In the genomic region with DNA sequence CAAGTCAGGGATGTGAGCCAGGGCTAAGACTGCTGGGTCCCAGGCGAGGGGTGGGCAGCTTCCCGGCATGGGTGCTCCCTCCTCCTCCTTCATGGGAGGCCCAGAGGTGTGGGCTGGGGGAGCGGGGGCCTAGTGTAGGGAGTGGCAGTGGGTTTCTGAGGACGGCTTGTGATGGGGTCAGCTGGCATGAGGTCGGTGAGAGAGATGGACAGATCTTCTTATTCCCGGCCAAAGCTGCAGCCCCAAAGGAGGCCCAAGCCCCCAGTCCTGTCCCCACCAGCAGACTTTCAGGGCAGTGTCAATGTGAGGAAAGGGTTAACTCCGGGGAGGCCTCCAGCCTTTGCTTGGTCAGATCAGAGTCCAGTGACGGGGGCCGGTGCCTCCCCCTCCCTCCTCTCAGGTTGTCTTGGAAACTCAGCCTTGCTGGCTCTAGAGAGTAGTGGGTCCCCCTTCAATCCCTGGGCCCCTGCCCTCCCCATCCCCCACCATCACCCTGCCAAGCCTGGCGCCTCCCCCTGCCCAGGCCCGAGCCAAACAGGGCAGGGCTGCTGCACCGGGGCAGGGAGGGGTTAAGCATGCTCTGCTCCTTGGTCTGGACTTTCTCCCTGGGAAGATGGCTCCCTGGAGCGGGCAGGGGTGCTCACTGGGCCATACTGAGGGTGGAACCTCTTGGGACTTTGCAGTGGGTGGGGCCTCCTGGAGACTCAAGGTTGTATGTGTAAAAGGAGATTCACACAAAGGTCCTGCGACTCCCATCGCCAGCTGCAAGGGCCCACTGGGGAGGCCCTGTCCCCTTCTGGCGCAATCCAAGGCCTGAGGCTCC, we compare ENCODE assay signal across 1 cellular context.
TF ChIP-seq lines count a peak whose summit lies in the region.

No MANE protein-coding gene starts in this region.

TF ChIP-seq in HepG2, 621 proteins besides CTCF, POLR2A, EP300 and RAD21 (continued from another document and continues in another):
- TF ChIP-seq, protein P1, sequence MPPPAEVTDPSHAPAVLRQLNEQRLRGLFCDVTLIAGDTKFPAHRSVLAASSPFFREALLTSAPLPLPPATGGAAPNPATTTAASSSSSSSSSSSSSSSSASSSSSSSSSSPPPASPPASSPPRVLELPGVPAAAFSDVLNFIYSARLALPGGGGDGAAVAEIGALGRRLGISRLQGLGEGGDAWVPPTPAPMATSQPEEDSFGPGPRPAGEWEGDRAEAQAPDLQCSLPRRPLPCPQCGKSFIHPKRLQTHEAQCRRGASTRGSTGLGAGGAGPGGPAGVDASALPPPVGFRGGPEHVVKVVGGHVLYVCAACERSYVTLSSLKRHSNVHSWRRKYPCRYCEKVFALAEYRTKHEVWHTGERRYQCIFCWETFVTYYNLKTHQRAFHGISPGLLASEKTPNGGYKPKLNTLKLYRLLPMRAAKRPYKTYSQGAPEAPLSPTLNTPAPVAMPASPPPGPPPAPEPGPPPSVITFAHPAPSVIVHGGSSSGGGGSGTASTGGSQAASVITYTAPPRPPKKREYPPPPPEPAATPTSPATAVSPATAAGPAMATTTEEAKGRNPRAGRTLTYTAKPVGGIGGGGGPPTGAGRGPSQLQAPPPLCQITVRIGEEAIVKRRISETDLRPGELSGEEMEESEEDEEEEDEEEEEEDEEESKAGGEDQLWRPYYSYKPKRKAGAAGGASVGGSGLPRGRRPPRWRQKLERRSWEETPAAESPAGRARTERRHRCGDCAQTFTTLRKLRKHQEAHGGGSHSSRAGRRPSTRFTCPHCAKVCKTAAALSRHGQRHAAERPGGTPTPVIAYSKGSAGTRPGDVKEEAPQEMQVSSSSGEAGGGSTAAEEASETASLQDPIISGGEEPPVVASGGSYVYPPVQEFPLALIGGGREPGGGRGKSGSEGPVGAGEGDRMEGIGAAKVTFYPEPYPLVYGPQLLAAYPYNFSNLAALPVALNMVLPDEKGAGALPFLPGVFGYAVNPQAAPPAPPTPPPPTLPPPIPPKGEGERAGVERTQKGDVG (CRISPR knock-in tag; IDR thresholded peaks at IDR 0.05; ENCODE audit: borderline replicate concordance): no peak; the same call in 1 of the 2 replicates
- TF ChIP-seq SETDB1 (CRISPR knock-in tag; IDR thresholded peaks at IDR 0.05; ENCODE audit: borderline replicate concordance) (no peak), ZNF136 (CRISPR knock-in tag; IDR thresholded peaks at IDR 0.05; ENCODE audit: low read depth) (no peak), HNRNPUL1 (IDR thresholded peaks at IDR 0.05; ENCODE audit: low read depth, low read length) (no peak), NONO (IDR thresholded peaks at IDR 0.05) (no peak), NONO (CRISPR knock-in tag; conservative IDR thresholded peaks at IDR 0.05) (peak; percentile 89; the same call in 1 of the 2 replicates), ZBTB1 (CRISPR knock-in tag; IDR thresholded peaks at IDR 0.05; ENCODE audit: borderline replicate concordance) (no peak), HOXD1 (CRISPR knock-in tag; IDR thresholded peaks at IDR 0.05) (peak; percentile 91; the same call in 1 of the 2 replicates), CBX2 (IDR thresholded peaks at IDR 0.05; ENCODE audit: low read depth, low read length) (no peak), CBX2 (CRISPR knock-in tag; IDR thresholded peaks at IDR 0.05; ENCODE audit: low read depth) (no peak), PCBP1 (IDR thresholded peaks at IDR 0.05; ENCODE audit: borderline replicate concordance, low read depth, low read length) (0 out of 2 replicates have a peak, but pooled peaks have one; percentile 56), ZNF383 (CRISPR knock-in tag; IDR thresholded peaks at IDR 0.05; ENCODE audit: borderline replicate concordance) (no peak), ZBTB20 (CRISPR knock-in tag; IDR thresholded peaks at IDR 0.05; ENCODE audit: borderline replicate concordance, low read depth) (0 out of 2 replicates have a peak, but pooled peaks have one; percentile 18), ZNF180 (CRISPR knock-in tag; IDR thresholded peaks at IDR 0.05; ENCODE audit: borderline replicate concordance, low read depth) (no peak), IRF2 (CRISPR knock-in tag; IDR thresholded peaks at IDR 0.05) (peak; percentile 93), ZNF441 (CRISPR knock-in tag; IDR thresholded peaks at IDR 0.05; ENCODE audit: borderline replicate concordance) (peak; percentile 21; the same call in 1 of the 2 replicates), ZFP41 (CRISPR knock-in tag; IDR thresholded peaks at IDR 0.05; ENCODE audit: borderline replicate concordance) (no peak), CHCHD3 (CRISPR knock-in tag; IDR thresholded peaks at IDR 0.05) (0 out of 2 replicates have a peak, but pooled peaks have one; percentile 76), PHF8 (CRISPR knock-in tag; IDR thresholded peaks at IDR 0.05) (peak; percentile 40; the same call in 1 of the 2 replicates), MED13 (CRISPR knock-in tag; IDR thresholded peaks at IDR 0.05) (peak; percentile 66; the same call in 1 of the 2 replicates), ZNF343 (CRISPR knock-in tag; IDR thresholded peaks at IDR 0.05) (peak; percentile 63; the same call in 1 of the 2 replicates), ARID2 (CRISPR knock-in tag; IDR thresholded peaks at IDR 0.05; ENCODE audit: borderline replicate concordance) (no peak), ZNF746 (CRISPR knock-in tag; IDR thresholded peaks at IDR 0.05) (peak; percentile 98), ADNP (CRISPR knock-in tag; IDR thresholded peaks at IDR 0.05) (no peak), POGZ (CRISPR knock-in tag; IDR thresholded peaks at IDR 0.05) (peak; percentile 68), ZNF878 (CRISPR knock-in tag; IDR thresholded peaks at IDR 0.05) (peak; percentile 62), ZNF431 (CRISPR knock-in tag; IDR thresholded peaks at IDR 0.05; ENCODE audit: borderline replicate concordance, low read depth) (no peak; the same call in 1 of the 2 replicates), ZNF432 (CRISPR knock-in tag; IDR thresholded peaks at IDR 0.05; ENCODE audit: borderline replicate concordance) (no peak), AKNA (CRISPR knock-in tag; IDR thresholded peaks at IDR 0.05; ENCODE audit: borderline replicate concordance) (no peak), ZMAT5 (CRISPR knock-in tag; IDR thresholded peaks at IDR 0.05; ENCODE audit: borderline replicate concordance, low read depth) (no peak), ZSCAN29 (CRISPR knock-in tag; conservative IDR thresholded peaks at IDR 0.05) (peak; percentile 94; the same call in 1 of the 2 replicates), ZNF260 (CRISPR knock-in tag; IDR thresholded peaks at IDR 0.05; ENCODE audit: borderline replicate concordance, low read depth) (no peak)
- TF ChIP-seq, protein P2, sequence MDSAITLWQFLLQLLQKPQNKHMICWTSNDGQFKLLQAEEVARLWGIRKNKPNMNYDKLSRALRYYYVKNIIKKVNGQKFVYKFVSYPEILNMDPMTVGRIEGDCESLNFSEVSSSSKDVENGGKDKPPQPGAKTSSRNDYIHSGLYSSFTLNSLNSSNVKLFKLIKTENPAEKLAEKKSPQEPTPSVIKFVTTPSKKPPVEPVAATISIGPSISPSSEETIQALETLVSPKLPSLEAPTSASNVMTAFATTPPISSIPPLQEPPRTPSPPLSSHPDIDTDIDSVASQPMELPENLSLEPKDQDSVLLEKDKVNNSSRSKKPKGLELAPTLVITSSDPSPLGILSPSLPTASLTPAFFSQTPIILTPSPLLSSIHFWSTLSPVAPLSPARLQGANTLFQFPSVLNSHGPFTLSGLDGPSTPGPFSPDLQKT (CRISPR knock-in tag; IDR thresholded peaks at IDR 0.05; ENCODE audit: borderline replicate concordance): no peak
- TF ChIP-seq, protein P3, sequence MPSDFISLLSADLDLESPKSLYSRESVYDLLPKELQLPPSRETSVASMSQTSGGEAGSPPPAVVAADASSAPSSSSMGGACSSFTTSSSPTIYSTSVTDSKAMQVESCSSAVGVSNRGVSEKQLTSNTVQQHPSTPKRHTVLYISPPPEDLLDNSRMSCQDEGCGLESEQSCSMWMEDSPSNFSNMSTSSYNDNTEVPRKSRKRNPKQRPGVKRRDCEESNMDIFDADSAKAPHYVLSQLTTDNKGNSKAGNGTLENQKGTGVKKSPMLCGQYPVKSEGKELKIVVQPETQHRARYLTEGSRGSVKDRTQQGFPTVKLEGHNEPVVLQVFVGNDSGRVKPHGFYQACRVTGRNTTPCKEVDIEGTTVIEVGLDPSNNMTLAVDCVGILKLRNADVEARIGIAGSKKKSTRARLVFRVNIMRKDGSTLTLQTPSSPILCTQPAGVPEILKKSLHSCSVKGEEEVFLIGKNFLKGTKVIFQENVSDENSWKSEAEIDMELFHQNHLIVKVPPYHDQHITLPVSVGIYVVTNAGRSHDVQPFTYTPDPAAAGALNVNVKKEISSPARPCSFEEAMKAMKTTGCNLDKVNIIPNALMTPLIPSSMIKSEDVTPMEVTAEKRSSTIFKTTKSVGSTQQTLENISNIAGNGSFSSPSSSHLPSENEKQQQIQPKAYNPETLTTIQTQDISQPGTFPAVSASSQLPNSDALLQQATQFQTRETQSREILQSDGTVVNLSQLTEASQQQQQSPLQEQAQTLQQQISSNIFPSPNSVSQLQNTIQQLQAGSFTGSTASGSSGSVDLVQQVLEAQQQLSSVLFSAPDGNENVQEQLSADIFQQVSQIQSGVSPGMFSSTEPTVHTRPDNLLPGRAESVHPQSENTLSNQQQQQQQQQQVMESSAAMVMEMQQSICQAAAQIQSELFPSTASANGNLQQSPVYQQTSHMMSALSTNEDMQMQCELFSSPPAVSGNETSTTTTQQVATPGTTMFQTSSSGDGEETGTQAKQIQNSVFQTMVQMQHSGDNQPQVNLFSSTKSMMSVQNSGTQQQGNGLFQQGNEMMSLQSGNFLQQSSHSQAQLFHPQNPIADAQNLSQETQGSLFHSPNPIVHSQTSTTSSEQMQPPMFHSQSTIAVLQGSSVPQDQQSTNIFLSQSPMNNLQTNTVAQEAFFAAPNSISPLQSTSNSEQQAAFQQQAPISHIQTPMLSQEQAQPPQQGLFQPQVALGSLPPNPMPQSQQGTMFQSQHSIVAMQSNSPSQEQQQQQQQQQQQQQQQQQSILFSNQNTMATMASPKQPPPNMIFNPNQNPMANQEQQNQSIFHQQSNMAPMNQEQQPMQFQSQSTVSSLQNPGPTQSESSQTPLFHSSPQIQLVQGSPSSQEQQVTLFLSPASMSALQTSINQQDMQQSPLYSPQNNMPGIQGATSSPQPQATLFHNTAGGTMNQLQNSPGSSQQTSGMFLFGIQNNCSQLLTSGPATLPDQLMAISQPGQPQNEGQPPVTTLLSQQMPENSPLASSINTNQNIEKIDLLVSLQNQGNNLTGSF (CRISPR knock-in tag; IDR thresholded peaks at IDR 0.05): 0 out of 2 replicates have a peak, but pooled peaks have one; percentile 53
- TF ChIP-seq, protein P4, sequence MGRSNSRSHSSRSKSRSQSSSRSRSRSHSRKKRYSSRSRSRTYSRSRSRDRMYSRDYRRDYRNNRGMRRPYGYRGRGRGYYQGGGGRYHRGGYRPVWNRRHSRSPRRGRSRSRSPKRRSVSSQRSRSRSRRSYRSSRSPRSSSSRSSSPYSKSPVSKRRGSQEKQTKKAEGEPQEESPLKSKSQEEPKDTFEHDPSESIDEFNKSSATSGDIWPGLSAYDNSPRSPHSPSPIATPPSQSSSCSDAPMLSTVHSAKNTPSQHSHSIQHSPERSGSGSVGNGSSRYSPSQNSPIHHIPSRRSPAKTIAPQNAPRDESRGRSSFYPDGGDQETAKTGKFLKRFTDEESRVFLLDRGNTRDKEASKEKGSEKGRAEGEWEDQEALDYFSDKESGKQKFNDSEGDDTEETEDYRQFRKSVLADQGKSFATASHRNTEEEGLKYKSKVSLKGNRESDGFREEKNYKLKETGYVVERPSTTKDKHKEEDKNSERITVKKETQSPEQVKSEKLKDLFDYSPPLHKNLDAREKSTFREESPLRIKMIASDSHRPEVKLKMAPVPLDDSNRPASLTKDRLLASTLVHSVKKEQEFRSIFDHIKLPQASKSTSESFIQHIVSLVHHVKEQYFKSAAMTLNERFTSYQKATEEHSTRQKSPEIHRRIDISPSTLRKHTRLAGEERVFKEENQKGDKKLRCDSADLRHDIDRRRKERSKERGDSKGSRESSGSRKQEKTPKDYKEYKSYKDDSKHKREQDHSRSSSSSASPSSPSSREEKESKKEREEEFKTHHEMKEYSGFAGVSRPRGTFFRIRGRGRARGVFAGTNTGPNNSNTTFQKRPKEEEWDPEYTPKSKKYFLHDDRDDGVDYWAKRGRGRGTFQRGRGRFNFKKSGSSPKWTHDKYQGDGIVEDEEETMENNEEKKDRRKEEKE (IDR thresholded peaks at IDR 0.05): no peak
- TF ChIP-seq, protein P5, sequence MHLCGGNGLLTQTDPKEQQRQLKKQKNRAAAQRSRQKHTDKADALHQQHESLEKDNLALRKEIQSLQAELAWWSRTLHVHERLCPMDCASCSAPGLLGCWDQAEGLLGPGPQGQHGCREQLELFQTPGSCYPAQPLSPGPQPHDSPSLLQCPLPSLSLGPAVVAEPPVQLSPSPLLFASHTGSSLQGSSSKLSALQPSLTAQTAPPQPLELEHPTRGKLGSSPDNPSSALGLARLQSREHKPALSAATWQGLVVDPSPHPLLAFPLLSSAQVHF (CRISPR knock-in tag; IDR thresholded peaks at IDR 0.05): no peak
